Comparison of ENCODE assay signal across 23 cellular contexts in the genomic region with DNA sequence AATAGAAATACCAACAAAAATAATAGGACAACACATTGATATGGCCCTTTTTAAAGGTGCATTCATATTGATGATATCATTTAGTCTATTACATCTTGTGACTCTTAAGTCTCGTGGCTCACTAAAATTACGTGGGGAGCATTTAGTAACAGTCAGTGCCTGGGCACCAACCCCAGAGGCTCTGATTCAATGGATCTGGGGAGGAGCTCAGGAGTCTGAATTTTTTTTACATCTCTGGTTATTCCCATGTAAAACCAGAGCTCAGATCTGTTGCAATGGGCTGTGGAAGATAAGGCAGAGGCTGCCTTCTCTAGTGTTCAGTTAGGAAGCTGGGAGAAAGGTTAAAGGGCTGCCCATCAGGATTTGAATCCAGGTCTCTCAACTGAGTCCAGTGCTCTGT.
"Had no signal": no experiment of that assay in that cellular context is flagged by ENCODE, and none has a peak within 500 bp of the region (broad histone marks: within the 10 kb centered on the region; RNA-seq: fewer than 3 reads in every experiment).

No MANE protein-coding gene starts in this region.

- H3K36me3 ChIP-seq: esophagus muscularis mucosa, heart left ventricle, ovary, suprapubic skin, thyroid gland, uterus had no signal

- H3K9me3 Mint-ChIP-seq: dendritic cell treated with granulocyte-macrophage colony-stimulating factor and Interleukin-4, amounts not matched to agents 40 ng/mL and 50 ng/mL, for 4 days; natural killer cell; neural crest cell had no signal

- H3K4me3 Mint-ChIP-seq: dendritic cell treated with granulocyte-macrophage colony-stimulating factor and Interleukin-4, amounts not matched to agents 40 ng/mL and 50 ng/mL, for 4 days; effector memory CD8-positive, alpha-beta T cell; natural killer cell; neural crest cell; type B pancreatic cell had no signal

- DNase-seq: effector memory CD8-positive, alpha-beta T cell; heart left ventricle; hippocampal formation; islet precursor cell; mammary epithelial cell; mucosa of descending colon; natural killer cell; nucleus accumbens; ovary; right cardiac atrium; small intestine; stimulated activated CD4-positive, alpha-beta T cell treated with anti-CD3 and anti-CD28 coated beads, Interleukin-12 subunit alpha, Interleukin-12 subunit beta, amount 100 ng/mL, for 4 hours; stimulated activated naive CD4-positive, alpha-beta T cell; thyroid gland; uterus had no signal

- H3K4me1 Mint-ChIP-seq: natural killer cell, neural crest cell had no signal

- H3K27me3 ChIP-seq: esophagus muscularis mucosa, ovary, suprapubic skin, thyroid gland, uterus had no signal

- H3K27me3 Mint-ChIP-seq: dendritic cell treated with granulocyte-macrophage colony-stimulating factor and Interleukin-4, amounts not matched to agents 40 ng/mL and 50 ng/mL, for 4 days; effector memory CD8-positive, alpha-beta T cell; progenitor cell of endocrine pancreas; type B pancreatic cell had no signal

- H3K9me3 ChIP-seq: esophagus muscularis mucosa, heart left ventricle, mucosa of descending colon, ovary, suprapubic skin, thyroid gland, uterus had no signal

- H3K27ac ChIP-seq: epithelial cell of prostate, esophagus muscularis mucosa, heart left ventricle, ovary, suprapubic skin, thyroid gland, uterus had no signal

- H3K4me1 ChIP-seq: esophagus muscularis mucosa, heart left ventricle, suprapubic skin, thyroid gland, uterus had no signal

- H3K36me3 Mint-ChIP-seq: natural killer cell, type B pancreatic cell had no signal

- H3K4me3 ChIP-seq: esophagus muscularis mucosa, heart left ventricle, mucosa of descending colon, ovary, suprapubic skin, thyroid gland, uterus had no signal

- H3K27ac Mint-ChIP-seq: dendritic cell treated with granulocyte-macrophage colony-stimulating factor and Interleukin-4, amounts not matched to agents 40 ng/mL and 50 ng/mL, for 4 days; effector memory CD8-positive, alpha-beta T cell; natural killer cell; progenitor cell of endocrine pancreas; type B pancreatic cell had no signal

- ATAC-seq: effector memory CD8-positive, alpha-beta T cell; heart left ventricle; left lobe of liver; mucosa of descending colon; natural killer cell; right cardiac atrium had no signal
